In genomic region chr21:46116189-46116845, GRCh38 we compare ENCODE assay signal across 16 cellular contexts. TPM values are rescaled to one million over a fixed set of nuclear protein-coding genes. Genes with fewer than 3 reads are reported as not detected.
DNase-seq lines count a peak whose midpoint lies in the region; ATAC-seq, FAIRE-seq and TF ChIP-seq lines count a peak whose summit lies in the region.
"Had no signal": no experiment of that assay in that cellular context is flagged by ENCODE, and none has a peak within 500 bp of the region (broad histone marks: within the 10 kb centered on the region; RNA-seq: fewer than 3 reads in every experiment).

No MANE protein-coding gene starts in this region.

- H4K20me1 ChIP-seq in BLaER1 (peaks cover 19% of the 10 kb centered on the region; the same call in 1 of the 2 replicates), PC-3 (ENCODE audit: low read length) (no peaks in the 10 kb centered on the region)

- CTCF ChIA-PET in PC-3 (lab: Charles Lee): no interaction called here

- H3K9me3 Mint-ChIP-seq in stimulated activated naive B cell treated with anti-CD40 and anti-IgM and Interleukin-4, amounts not matched to agents 10 μg/mL and 1 μg/mL and 100 μg/mL, for 72 hours: no peaks in the 10 kb centered on the region
- H3K9me3 Mint-ChIP-seq: activated naive CD4-positive, alpha-beta T cell treated with anti-CD3 and anti-CD28 coated beads, Interleukin-2, amount 50 U/mL, for 72 hours; central memory CD8-positive, alpha-beta T cell had no signal

- H3K9ac ChIP-seq in BLaER1: no peak overlapping the region
- no peak overlapping the region for H3K9ac ChIP-seq in PC-3 (ENCODE audit: low read length)
- H3K9ac ChIP-seq: KMS-11 had no signal

- no peak overlapping the region for H3K4me3 ChIP-seq in BLaER1
- H3K4me3 ChIP-seq in PC-3 (ENCODE audit: low read length): no peak overlapping the region
- no peak overlapping the region for H3K4me3 ChIP-seq in pancreas
- H3K4me3 ChIP-seq: psoas muscle had no signal

- ATAC-seq in PC-3 (no peak), left ventricle myocardium superior (no peak), pancreas (no peak), GM21381 (IDR thresholded peaks at IDR 0.05; ENCODE audit: unreplicated experiment) (no peak)
- no peak for ATAC-seq in stimulated activated naive B cell treated with anti-CD40 and anti-IgM and Interleukin-4, amounts not matched to agents 10 μg/mL and 1 μg/mL and 100 μg/mL, for 72 hours (replicated peaks)
- ATAC-seq: activated CD8-positive, alpha-beta T cell treated with anti-CD3 and anti-CD28 coated beads, Interleukin-2, amount 10 ng/mL, durations not matched to agents 7 days and 5 days; activated naive CD4-positive, alpha-beta T cell treated with anti-CD3 and anti-CD28 coated beads, Interleukin-2, amount 50 U/mL, for 72 hours; psoas muscle had no signal

- H3K4me1 ChIP-seq in BLaER1 (peaks cover 55% of the 10 kb centered on the region), PC-3 (ENCODE audit: insufficient read depth, low read length) (peaks cover 11% of the 10 kb centered on the region), pancreas (no peaks in the 10 kb centered on the region)
- H3K4me1 ChIP-seq: psoas muscle had no signal

- FAIRE-seq in pancreas (lab: Jason Lieb, UNC): no peak

- no peak overlapping the region for H3K27ac Mint-ChIP-seq in stimulated activated naive B cell treated with anti-CD40 and anti-IgM and Interleukin-4, amounts not matched to agents 10 μg/mL and 1 μg/mL and 100 μg/mL, for 72 hours
- H3K27ac Mint-ChIP-seq: activated CD8-positive, alpha-beta T cell treated with anti-CD3 and anti-CD28 coated beads, Interleukin-2, amount 10 ng/mL, durations not matched to agents 7 days and 5 days; activated naive CD4-positive, alpha-beta T cell treated with anti-CD3 and anti-CD28 coated beads, Interleukin-2, amount 50 U/mL, for 72 hours had no signal

- no peaks in the 10 kb centered on the region for H3F3A ChIP-seq in PC-3 (ENCODE audit: low read length, unreplicated experiment)

- no peak overlapping the region for H2AFZ ChIP-seq in PC-3 (ENCODE audit: low read length)

- H3K79me2 ChIP-seq in PC-3 (ENCODE audit: low read length): no peaks in the 10 kb centered on the region

- H3K9me2 ChIP-seq in PC-3 (replicated peaks; ENCODE audit: low read length): no peaks in the 10 kb centered on the region

- WGBS in pancreas, 2 donors: 73 to 85% methylated on average over 23 of the region's 23 CpGs

- peaks cover 11% of the 10 kb centered on the region for H3K9me3 ChIP-seq in BLaER1
- no peaks in the 10 kb centered on the region for H3K9me3 ChIP-seq in PC-3 (ENCODE audit: low read length)
- no peaks in the 10 kb centered on the region for H3K9me3 ChIP-seq in pancreas
- H3K9me3 ChIP-seq: psoas muscle had no signal

- intact Hi-C loops in PC-3 (cut with micrococcal nuclease): no loop called here
- intact Hi-C loops in left ventricle myocardium superior (cut with micrococcal nuclease): no loop called here
- intact Hi-C loops in pancreas (cut with DNase I): no loop called here

- H3K4me2 ChIP-seq in BLaER1 (peak overlapping the region; percentile 69), PC-3 (ENCODE audit: low read length) (no peak overlapping the region)
- H3K4me2 ChIP-seq: KMS-11 had no signal

- H3K36me3 Mint-ChIP-seq in stimulated activated naive B cell treated with anti-CD40 and anti-IgM and Interleukin-4, amounts not matched to agents 10 μg/mL and 1 μg/mL and 100 μg/mL, for 72 hours: no peaks in the 10 kb centered on the region

- DNase-seq in PC-3 (no peak), left ventricle myocardium superior (peak; percentile 32), pancreas (peak in 4 of 6 donors; percentile 6 to 54 (median 28)), NCI-H69 (lab: John Stamatoyannopoulos, UW) (no peak), DMS53 treated with DMSO at 0.1 percent for 48 hours (lab: John Stamatoyannopoulos, UW; ENCODE audit: unreplicated experiment) (no peak)
- DNase-seq in stimulated activated naive B cell treated with anti-CD40 and anti-IgM and Interleukin-4, amounts not matched to agents 10 μg/mL and 1 μg/mL and 100 μg/mL, for 72 hours: no peak
- DNase-seq: activated CD8-positive, alpha-beta T cell treated with anti-CD3 and anti-CD28 coated beads, Interleukin-2, amount 10 ng/mL, durations not matched to agents 7 days and 5 days; erythroblast; NCI-H2029 treated with DMSO at 0.1 percent for 48 hours; stimulated activated CD4-positive, alpha-beta T cell treated with anti-CD3 and anti-CD28 coated beads, Interleukin-4, amount 100 ng/mL, for 1 hour had no signal

- POLR2A ChIA-PET in PC-3 (lab: Charles Lee; ENCODE audit: unreplicated experiment): no interaction called here

- no peak overlapping the region for H3K4me3 Mint-ChIP-seq in stimulated activated naive B cell treated with anti-CD40 and anti-IgM and Interleukin-4, amounts not matched to agents 10 μg/mL and 1 μg/mL and 100 μg/mL, for 72 hours
- H3K4me3 Mint-ChIP-seq: activated CD8-positive, alpha-beta T cell treated with anti-CD3 and anti-CD28 coated beads, Interleukin-2, amount 10 ng/mL, durations not matched to agents 7 days and 5 days; central memory CD8-positive, alpha-beta T cell had no signal

- no TSS peak for BruUV-seq in PC-3 (replicated peaks; lab: Mats Ljungman, UMichigan)

- no peaks in the 10 kb centered on the region for H3K4me1 Mint-ChIP-seq in stimulated activated naive B cell treated with anti-CD40 and anti-IgM and Interleukin-4, amounts not matched to agents 10 μg/mL and 1 μg/mL and 100 μg/mL, for 72 hours
- H3K4me1 Mint-ChIP-seq: central memory CD8-positive, alpha-beta T cell had no signal

- H3K27me3 Mint-ChIP-seq in stimulated activated naive B cell treated with anti-CD40 and anti-IgM and Interleukin-4, amounts not matched to agents 10 μg/mL and 1 μg/mL and 100 μg/mL, for 72 hours: no peaks in the 10 kb centered on the region
- H3K27me3 Mint-ChIP-seq: central memory CD8-positive, alpha-beta T cell had no signal

- H3K27me3 ChIP-seq in BLaER1 (no peaks in the 10 kb centered on the region), PC-3 (ENCODE audit: low read length) (no peaks in the 10 kb centered on the region), pancreas (no peaks in the 10 kb centered on the region)

- H3K27ac ChIP-seq in BLaER1: no peak overlapping the region
- peak overlapping the region; percentile 39 for H3K27ac ChIP-seq in PC-3 (ENCODE audit: low read length)
- H3K27ac ChIP-seq in pancreas: no peak overlapping the region
- H3K27ac ChIP-seq: KMS-11, psoas muscle had no signal

- H3K36me3 ChIP-seq in BLaER1 (peaks cover 48% of the 10 kb centered on the region), PC-3 (ENCODE audit: low read depth, low read length) (peaks cover 78% of the 10 kb centered on the region), pancreas (no peaks in the 10 kb centered on the region)

- TF ChIP-seq CTCF in PC-3 (conservative IDR thresholded peaks at IDR 0.05; ENCODE audit: low read depth, low read length) (no peak), pancreas (IDR thresholded peaks at IDR 0.05) (no peak)

RNA-seq across cellular contexts. Expression of gene COL6A2, which starts 18.4 kb away (rescaled TPM):
- total RNA-seq in PC-3 (2014; rRNA removed): 521 and 654 TPM in 2 replicates
- total RNA-seq in left ventricle myocardium superior: 196 TPM
- total RNA-seq in pancreas: 100 to 1,000 TPM in 1 of 6 donors, 10 to 100 TPM in 5; 15.2 to 135 (median 45.5) TPM
- polyA plus RNA-seq in pancreas: 100 to 1,000 TPM in 1 of 2 donors, 10 to 100 TPM in 1; 66.9 to 116 TPM

RNA-seq across cellular contexts. Expression of gene FTCD, which starts 39.1 kb away (rescaled TPM):
- total RNA-seq in PC-3 (2014; rRNA removed): 0.40 and 0.58 TPM in 2 replicates
- total RNA-seq in left ventricle myocardium superior: 1.5 TPM
- total RNA-seq in pancreas: 1 to 10 TPM in 1 of 6 donors, under 1 TPM in 5; 0.31 to 1.4 (median 0.42) TPM
- 10 to 100 TPM in 1 of 2 donors, 1 to 10 TPM in 1; 4.9 to 14.0 TPM for polyA plus RNA-seq in pancreas

Comparison
In these comparisons a context has a peak if more than half of its experiments do, and no peak if none do; other contexts are left out.
1. DNase-seq: peak in left ventricle myocardium superior (single experiment) and pancreas (4 of 6); none in PC-3 (single experiment), NCI-H69 (single experiment), stimulated activated naive B cell treated with anti-CD40 and anti-IgM and Interleukin-4, amounts not matched to agents 10 μg/mL and 1 μg/mL and 100 μg/mL, for 72 hours (single experiment) and DMS53 treated with DMSO at 0.1 percent for 48 hours (single experiment).